In genomic region chr5:168852329-168852728, GRCh38 we compare ENCODE assay signal across 1 cellular context.
TF ChIP-seq lines count a peak whose summit lies in the region.

No MANE protein-coding gene starts in this region.

TF ChIP-seq in SK-N-SH, 30 proteins besides CTCF, POLR2A, EP300 and RAD21 (continued from another document):
- no peak for TF ChIP-seq IRF3 (IDR thresholded peaks at IDR 0.05; ENCODE audit: low read depth, low read length)
- no peak for TF ChIP-seq GATA2 (CRISPR knock-in tag; IDR thresholded peaks at IDR 0.05)
- TF ChIP-seq TEAD4 (IDR thresholded peaks at IDR 0.05; ENCODE audit: borderline replicate concordance, insufficient read depth): no peak
- TF ChIP-seq, protein P1, sequence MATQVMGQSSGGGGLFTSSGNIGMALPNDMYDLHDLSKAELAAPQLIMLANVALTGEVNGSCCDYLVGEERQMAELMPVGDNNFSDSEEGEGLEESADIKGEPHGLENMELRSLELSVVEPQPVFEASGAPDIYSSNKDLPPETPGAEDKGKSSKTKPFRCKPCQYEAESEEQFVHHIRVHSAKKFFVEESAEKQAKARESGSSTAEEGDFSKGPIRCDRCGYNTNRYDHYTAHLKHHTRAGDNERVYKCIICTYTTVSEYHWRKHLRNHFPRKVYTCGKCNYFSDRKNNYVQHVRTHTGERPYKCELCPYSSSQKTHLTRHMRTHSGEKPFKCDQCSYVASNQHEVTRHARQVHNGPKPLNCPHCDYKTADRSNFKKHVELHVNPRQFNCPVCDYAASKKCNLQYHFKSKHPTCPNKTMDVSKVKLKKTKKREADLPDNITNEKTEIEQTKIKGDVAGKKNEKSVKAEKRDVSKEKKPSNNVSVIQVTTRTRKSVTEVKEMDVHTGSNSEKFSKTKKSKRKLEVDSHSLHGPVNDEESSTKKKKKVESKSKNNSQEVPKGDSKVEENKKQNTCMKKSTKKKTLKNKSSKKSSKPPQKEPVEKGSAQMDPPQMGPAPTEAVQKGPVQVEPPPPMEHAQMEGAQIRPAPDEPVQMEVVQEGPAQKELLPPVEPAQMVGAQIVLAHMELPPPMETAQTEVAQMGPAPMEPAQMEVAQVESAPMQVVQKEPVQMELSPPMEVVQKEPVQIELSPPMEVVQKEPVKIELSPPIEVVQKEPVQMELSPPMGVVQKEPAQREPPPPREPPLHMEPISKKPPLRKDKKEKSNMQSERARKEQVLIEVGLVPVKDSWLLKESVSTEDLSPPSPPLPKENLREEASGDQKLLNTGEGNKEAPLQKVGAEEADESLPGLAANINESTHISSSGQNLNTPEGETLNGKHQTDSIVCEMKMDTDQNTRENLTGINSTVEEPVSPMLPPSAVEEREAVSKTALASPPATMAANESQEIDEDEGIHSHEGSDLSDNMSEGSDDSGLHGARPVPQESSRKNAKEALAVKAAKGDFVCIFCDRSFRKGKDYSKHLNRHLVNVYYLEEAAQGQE (IDR thresholded peaks at IDR 0.05; ENCODE audit: low read depth, low read length): no peak
- no peak for TF ChIP-seq YY1 (IDR thresholded peaks at IDR 0.05; ENCODE audit: low read depth)
- no peak for TF ChIP-seq SMC3 (IDR thresholded peaks at IDR 0.05; ENCODE audit: low read depth, low read length)
